9 cellular contexts compared by ENCODE assay signal in the genomic region with DNA sequence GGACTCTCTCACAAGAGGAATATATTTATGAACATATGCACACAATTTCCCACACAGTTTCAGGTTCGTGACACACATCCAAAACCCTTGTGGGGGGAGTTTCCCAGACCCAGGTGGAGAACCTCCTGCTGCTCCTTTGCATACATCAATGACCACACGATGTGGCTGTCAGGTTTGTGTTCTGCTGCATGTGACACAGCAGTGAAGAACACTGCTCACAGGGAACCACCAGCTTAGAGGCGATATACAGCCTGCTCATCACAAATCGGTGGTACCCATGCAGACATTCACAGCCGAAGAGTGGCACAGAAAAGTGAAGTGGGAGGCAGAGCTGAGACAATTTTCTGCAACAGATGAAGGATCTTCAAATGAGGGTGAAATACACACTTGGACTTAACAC.
DNase-seq lines count a peak whose midpoint lies in the region; ATAC-seq and TF ChIP-seq lines count a peak whose summit lies in the region.
"Had no signal": no experiment of that assay in that cellular context is flagged by ENCODE, and none has a peak within 500 bp of the region (broad histone marks: within the 10 kb centered on the region; RNA-seq: fewer than 3 reads in every experiment).

No MANE protein-coding gene starts in this region.

- no peaks in the 10 kb centered on the region for H3K9me3 Mint-ChIP-seq in nephron
- H3K9me3 Mint-ChIP-seq: H9 had no signal

- ATAC-seq in GM18870 (IDR thresholded peaks at IDR 0.05; ENCODE audit: unreplicated experiment) (peak; percentile 87), GM21528 (IDR thresholded peaks at IDR 0.05; ENCODE audit: low FRiP score, unreplicated experiment) (peak; percentile 74), HG03460 (IDR thresholded peaks at IDR 0.05; ENCODE audit: unreplicated experiment) (peak; percentile 91)

- peak overlapping the region; percentile 72 to 92 (median 91) for H3K27ac Mint-ChIP-seq in nephron

- H3K4me1 Mint-ChIP-seq in nephron, result peaks cover 46% of the 10 kb centered on the region

- DNase-seq in SW 1271 (lab: John Stamatoyannopoulos, UW) (no peak), NCI-H524 (lab: John Stamatoyannopoulos, UW) (no peak), medulla oblongata (ENCODE audit: extremely low spot score) (no peak), CD1c-positive myeloid dendritic cell (ENCODE audit: extremely low spot score) (no peak)
- DNase-seq: H9 had no signal

- no peaks in the 10 kb centered on the region for H3K27me3 Mint-ChIP-seq in nephron (ENCODE audit: low read depth)

- H3K4me3 Mint-ChIP-seq in nephron, result no peak overlapping the region
- H3K4me3 Mint-ChIP-seq: H9 had no signal

- peaks cover 8% of the 10 kb centered on the region for H3K36me3 Mint-ChIP-seq in nephron (ENCODE audit: low read depth)

- TF ChIP-seq CTCF in nephron (IDR thresholded peaks at IDR 0.05; ENCODE audit: unreplicated experiment in 3 of 3), result no peak
